ENCODE assay signal across 22 cellular contexts in the genomic region with DNA sequence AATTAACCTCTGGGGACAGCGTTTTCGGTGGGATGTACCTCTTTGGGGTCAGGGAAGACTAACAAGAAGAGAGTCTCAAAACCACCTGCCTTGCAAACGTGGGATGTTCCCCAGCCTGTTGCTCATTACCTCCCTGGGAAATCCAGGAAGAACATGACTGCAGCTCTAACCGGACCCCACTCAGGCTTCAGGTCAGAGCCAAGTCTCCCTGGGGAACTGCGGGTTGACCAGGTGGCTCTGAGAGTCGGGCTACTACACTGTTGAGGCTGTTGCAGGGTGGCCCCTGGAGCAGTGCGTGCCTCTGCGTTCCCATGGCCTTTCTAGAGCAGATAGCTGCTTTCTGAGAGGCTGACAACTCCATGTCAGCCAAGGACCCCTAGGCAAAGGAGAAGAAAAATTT.
DNase-seq lines count a peak whose midpoint lies in the region; ATAC-seq and TF ChIP-seq lines count a peak whose summit lies in the region.
"Had no signal": no experiment of that assay in that cellular context is flagged by ENCODE, and none has a peak within 500 bp of the region (broad histone marks: within the 10 kb centered on the region; RNA-seq: fewer than 3 reads in every experiment).

No MANE protein-coding gene starts in this region.

- WGBS in trophoblast cell (ENCODE audit: extremely low coverage, insufficient coverage, insufficient read length): no CpG with 5 or more reads among the region's 8 CpGs
- WGBS in adrenal gland, 4 donors: 58 to 72% (median 66%) methylated on average over 3 to 8 of the region's 8 CpGs

- no peak overlapping the region for H2AFZ ChIP-seq in trophoblast cell (ENCODE audit: insufficient read depth, low read length, poor library complexity)
- H2AFZ ChIP-seq: GM23338 had no signal

- no peak overlapping the region for H3K9ac ChIP-seq in trophoblast cell (ENCODE audit: low read length)
- H3K9ac ChIP-seq: BLaER1 treated with 17β-estradiol and CSF1 and Interleukin-3, amounts not matched to agents 10 nM and 100 nM had no signal

- DNase-seq in cardiac septum (ENCODE audit: low spot score) (peak; percentile 72), Right ventricle myocardium superior (no peak), trophoblast cell (no peak), upper lobe of right lung (peak; percentile 27), adrenal gland (no peak)
- DNase-seq in effector CD4-positive, alpha-beta T cell: no peak
- DNase-seq: AML-193; BE2C; CD4-positive, alpha-beta T cell; CD8-positive, alpha-beta memory T cell; DMS 273 treated with DMSO at 0.1 percent for 48 hours; DMS79; EL; GDM1; HFFc6 had no signal

- no peak for TF ChIP-seq CTCF in upper lobe of right lung (IDR thresholded peaks at IDR 0.05)
- TF ChIP-seq CTCF in adrenal gland (IDR thresholded peaks at IDR 0.05): no peak

- H3K4me3 ChIP-seq in iPS-18c (ENCODE audit: insufficient read depth, low read depth, low read length) (0 out of 2 replicates have a peak overlapping the region, but pooled peaks have one; percentile 15), trophoblast cell (ENCODE audit: low read depth, low read length) (no peak overlapping the region), upper lobe of right lung (no peak overlapping the region), adrenal gland (no peak overlapping the region)
- H3K4me3 ChIP-seq: BLaER1 treated with 17β-estradiol and CSF1 and Interleukin-3, amounts not matched to agents 10 nM and 100 nM; GM12878; GM23338; HAP-1 had no signal

- no peak overlapping the region for H4K91ac ChIP-seq in trophoblast cell (ENCODE audit: low read depth, low read length)

- H2BK5ac ChIP-seq in trophoblast cell (ENCODE audit: low read depth, low read length, poor library complexity): no peak overlapping the region

- H3K23ac ChIP-seq in trophoblast cell (ENCODE audit: low read length): no peak overlapping the region

- no peak overlapping the region for H4K12ac ChIP-seq in trophoblast cell (ENCODE audit: low read depth, low read length)

- H2AK5ac ChIP-seq in trophoblast cell (ENCODE audit: low read length): no peak overlapping the region

- intact Hi-C loops in cardiac septum (cut with DNase I) (no loop called here), Right ventricle myocardium superior (cut with DNase I) (no loop called here), upper lobe of right lung (cut with DNase I) (no loop called here), adrenal gland (cut with DNase I) (no loop called here)

- peak overlapping the region; percentile 57 for H3K18ac ChIP-seq in trophoblast cell (ENCODE audit: low read length)

- H3K79me1 ChIP-seq in trophoblast cell (ENCODE audit: low read length): no peaks in the 10 kb centered on the region

- no peak for TF ChIP-seq POLR2A in adrenal gland (IDR thresholded peaks at IDR 0.05)

- no peak overlapping the region for H3K4me2 ChIP-seq in trophoblast cell (ENCODE audit: low read length)
- H3K4me2 ChIP-seq: BLaER1 treated with 17β-estradiol and CSF1 and Interleukin-3, amounts not matched to agents 10 nM and 100 nM; GM23338 had no signal

- H3K9me3 ChIP-seq in iPS-18c (ENCODE audit: control insufficient read depth, insufficient read depth, low read length) (no peaks in the 10 kb centered on the region), trophoblast cell (ENCODE audit: insufficient read depth, low read depth, low read length) (no peaks in the 10 kb centered on the region), upper lobe of right lung (no peaks in the 10 kb centered on the region), adrenal gland (replicated peaks in 1 of 3) (no peaks in the 10 kb centered on the region)
- H3K9me3 ChIP-seq: BE2C; BLaER1 treated with 17β-estradiol and CSF1 and Interleukin-3, amounts not matched to agents 10 nM and 100 nM; HAP-1 had no signal

- H3K27me3 ChIP-seq in trophoblast cell (ENCODE audit: insufficient read depth, low read length): no peaks in the 10 kb centered on the region
- H3K27me3 ChIP-seq in upper lobe of right lung: peaks cover 19% of the 10 kb centered on the region
- H3K27me3 ChIP-seq in adrenal gland: no peaks in the 10 kb centered on the region
- H3K27me3 ChIP-seq: BLaER1 treated with 17β-estradiol and CSF1 and Interleukin-3, amounts not matched to agents 10 nM and 100 nM had no signal

- no peaks in the 10 kb centered on the region for H3K36me3 ChIP-seq in trophoblast cell (ENCODE audit: control insufficient read depth in 1 of 2, insufficient read depth in 2 of 2, low read length in 2 of 2)
- H3K36me3 ChIP-seq in upper lobe of right lung: no peaks in the 10 kb centered on the region
- H3K36me3 ChIP-seq in adrenal gland (replicated peaks in 1 of 2): no peaks in the 10 kb centered on the region
- H3K36me3 ChIP-seq: BE2C; BLaER1 treated with 17β-estradiol and CSF1 and Interleukin-3, amounts not matched to agents 10 nM and 100 nM; HAP-1 had no signal

- no peaks in the 10 kb centered on the region for H3K79me2 ChIP-seq in trophoblast cell (ENCODE audit: control insufficient read depth, insufficient read depth, low read length, poor library complexity)

- H2BK12ac ChIP-seq in trophoblast cell (ENCODE audit: low read length): no peak overlapping the region

- H3K4me1 ChIP-seq in trophoblast cell (ENCODE audit: control insufficient read depth in 1 of 2, insufficient read depth in 2 of 2, low read length in 2 of 2) (peaks cover 0 to 2% of the 10 kb centered on the region in 2 experiments), upper lobe of right lung (no peaks in the 10 kb centered on the region), adrenal gland (replicated peaks in 1 of 2) (no peaks in the 10 kb centered on the region)
- H3K4me1 ChIP-seq: BE2C, HAP-1 had no signal

- no peak overlapping the region for H3K14ac ChIP-seq in trophoblast cell (ENCODE audit: low read length)

- H4K8ac ChIP-seq in trophoblast cell (ENCODE audit: low read depth, low read length): no peak overlapping the region

- ATAC-seq in Right ventricle myocardium superior (ENCODE audit: poor library complexity) (no peak), upper lobe of right lung (no peak), HG02884 (IDR thresholded peaks at IDR 0.05; ENCODE audit: unreplicated experiment) (no peak)
- ATAC-seq: GM12878, GM23338 had no signal

- H2BK120ac ChIP-seq in trophoblast cell (ENCODE audit: insufficient read depth, low read length, poor library complexity): peak overlapping the region; percentile 33

- no peak overlapping the region for H3K4ac ChIP-seq in trophoblast cell (ENCODE audit: low read depth, low read length)

- H3K27ac ChIP-seq in trophoblast cell (ENCODE audit: low read depth, low read length) (no peak overlapping the region), upper lobe of right lung (no peak overlapping the region), adrenal gland (no peak overlapping the region)
- H3K27ac ChIP-seq: 22Rv1; BLaER1 treated with 17β-estradiol and CSF1 and Interleukin-3, amounts not matched to agents 10 nM and 100 nM had no signal

Comparison
In these comparisons a context has a peak if more than half of its experiments do, and no peak if none do; other contexts are left out.
1. DNase-seq: peak in cardiac septum (single experiment) and upper lobe of right lung (single experiment); none in Right ventricle myocardium superior (single experiment), trophoblast cell (0 of 2), adrenal gland (0 of 7) and effector CD4-positive, alpha-beta T cell (single experiment).